Comparison of ENCODE assay signal across 9 cellular contexts in the genomic region with DNA sequence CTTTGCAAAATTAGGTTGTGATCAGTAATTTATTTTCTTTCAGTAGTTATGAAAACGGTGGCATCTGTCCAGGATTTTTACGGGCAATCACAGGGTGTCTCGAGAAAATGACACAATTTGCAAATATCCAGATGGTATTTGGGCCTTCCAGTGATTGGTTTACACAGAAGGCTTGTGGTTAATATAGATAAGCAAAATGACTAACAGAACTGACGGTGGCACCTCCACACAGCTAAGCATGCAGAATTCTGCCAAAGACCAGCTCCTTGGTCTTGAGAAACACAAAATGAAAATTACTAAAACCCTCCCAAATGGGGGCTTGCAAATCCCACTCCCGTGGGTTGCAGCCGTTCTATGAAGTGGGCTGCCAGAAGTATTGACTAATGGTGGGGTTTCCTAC. TPM values are rescaled to one million over a fixed set of nuclear protein-coding genes. Genes with fewer than 3 reads are reported as not detected.
DNase-seq lines count a peak whose midpoint lies in the region; ATAC-seq and TF ChIP-seq lines count a peak whose summit lies in the region.
"Had no signal": no experiment of that assay in that cellular context is flagged by ENCODE, and none has a peak within 500 bp of the region (broad histone marks: within the 10 kb centered on the region; RNA-seq: fewer than 3 reads in every experiment).

No MANE protein-coding gene starts in this region.

- no peak overlapping the region for H3K4me3 Mint-ChIP-seq in activated naive CD4-positive, alpha-beta T cell treated with anti-CD3 and anti-CD28 coated beads, Interleukin-2, amount 10 ng/mL, durations not matched to agents 7 days and 5 days

- CTCF ChIA-PET in HEK293 (lab: Yijun Ruan, JAX) = no interaction called here
- CTCF ChIA-PET in activated naive CD4-positive, alpha-beta T cell treated with anti-CD3 and anti-CD28 coated beads, Interleukin-2, amount 10 ng/mL, durations not matched to agents 7 days and 5 days (lab: Charles Lee) = interaction anchor here (0.9 to 7.0 kb wide), 3 partner anchors 13 to 120 kb away, joined by 3 to 92 read pairs (median 3); no protein-coding TSS in a partner anchor

- H3K27ac ChIP-seq in HEK293 (ENCODE audit: extremely low read depth, low read depth, low read length) = no peak overlapping the region
- H3K27ac ChIP-seq in hepatocyte = peak overlapping the region; percentile 52
- H3K27ac ChIP-seq in right lobe of liver = no peak overlapping the region

- DNase-seq in AG08396 (ENCODE audit: low spot score) (peak; percentile 49), hepatocyte (ENCODE audit: low spot score) (no peak), GOT3 (lab: John Stamatoyannopoulos, UW) (no peak), NCI-H526 treated with DMSO at 0.1 percent for 48 hours (lab: John Stamatoyannopoulos, UW) (no peak), right lobe of liver (no peak), OCI-M2 (lab: John Stamatoyannopoulos, UW; ENCODE audit: unreplicated experiment) (no peak)
- DNase-seq in activated naive CD4-positive, alpha-beta T cell treated with anti-CD3 and anti-CD28 coated beads, Interleukin-2, amount 10 ng/mL, durations not matched to agents 7 days and 5 days = no peak
- DNase-seq: NCI-H187 treated with DMSO at 0.1 percent for 48 hours had no signal

- H3K4me3 ChIP-seq in HEK293 (ENCODE audit: low read depth, low read length) (no peak overlapping the region), hepatocyte (no peak overlapping the region), right lobe of liver (no peak overlapping the region)

- H3K36me3 ChIP-seq in HEK293 (ENCODE audit: control insufficient read depth in 2 of 2, insufficient read depth in 1 of 2, low read length in 2 of 2) (no peaks in the 10 kb centered on the region), hepatocyte (replicated peaks; ENCODE audit: insufficient read depth, low read depth) (no peaks in the 10 kb centered on the region), right lobe of liver (no peaks in the 10 kb centered on the region)

- H3K27ac Mint-ChIP-seq in activated naive CD4-positive, alpha-beta T cell treated with anti-CD3 and anti-CD28 coated beads, Interleukin-2, amount 10 ng/mL, durations not matched to agents 7 days and 5 days = peak overlapping the region; percentile 76

- no peak for ATAC-seq in right lobe of liver

- peaks cover 44% of the 10 kb centered on the region for H4K20me1 ChIP-seq in hepatocyte (ENCODE audit: insufficient read depth, poor library complexity, severe bottlenecking)

- H2AFZ ChIP-seq in hepatocyte = no peak overlapping the region

- TF ChIP-seq CTCF in HEK293 (tag by site-specific recombination; IDR thresholded peaks at IDR 0.05) (no peak), hepatocyte (IDR thresholded peaks at IDR 0.05; ENCODE audit: poor library complexity) (no peak), right lobe of liver (IDR thresholded peaks at IDR 0.05) (no peak)

- H3K4me2 ChIP-seq in hepatocyte = peak overlapping the region; percentile 91

- H3K9me3 ChIP-seq in HEK293 (ENCODE audit: control insufficient read depth, insufficient read depth, low read depth, low read length) (no peaks in the 10 kb centered on the region), hepatocyte (ENCODE audit: low read depth) (no peaks in the 10 kb centered on the region), right lobe of liver (no peaks in the 10 kb centered on the region)

- H3K79me2 ChIP-seq in hepatocyte = peaks cover 95% of the 10 kb centered on the region

- intact Hi-C loops in right lobe of liver (cut with DNase I) = no loop called here

- peaks cover 64% of the 10 kb centered on the region for H3K36me3 Mint-ChIP-seq in activated naive CD4-positive, alpha-beta T cell treated with anti-CD3 and anti-CD28 coated beads, Interleukin-2, amount 10 ng/mL, durations not matched to agents 7 days and 5 days

- no peaks in the 10 kb centered on the region for H3K27me3 ChIP-seq in hepatocyte
- H3K27me3 ChIP-seq in right lobe of liver = no peaks in the 10 kb centered on the region

- no peaks in the 10 kb centered on the region for H3K27me3 Mint-ChIP-seq in activated naive CD4-positive, alpha-beta T cell treated with anti-CD3 and anti-CD28 coated beads, Interleukin-2, amount 10 ng/mL, durations not matched to agents 7 days and 5 days

- POLR2A ChIA-PET in HEK293 (lab: Yijun Ruan, JAX) = no interaction called here

- WGBS in hepatocyte (ENCODE audit: low lambda C conversion rate, missing lambda C conversion rate) = 67% methylated on average over 6 of the region's 6 CpGs
- 61% methylated on average over 6 of the region's 6 CpGs for WGBS in right lobe of liver (ENCODE audit: insufficient coverage, low coverage, low lambda C conversion rate, missing lambda C conversion rate)

- H3K4me1 Mint-ChIP-seq in activated naive CD4-positive, alpha-beta T cell treated with anti-CD3 and anti-CD28 coated beads, Interleukin-2, amount 10 ng/mL, durations not matched to agents 7 days and 5 days = peaks cover 78% of the 10 kb centered on the region

- no peak for TF ChIP-seq POLR2A in right lobe of liver (IDR thresholded peaks at IDR 0.05)

- no peaks in the 10 kb centered on the region for H3K9me2 ChIP-seq in hepatocyte (replicated peaks; ENCODE audit: insufficient read depth)

- H3K4me1 ChIP-seq in HEK293 (ENCODE audit: control insufficient read depth, insufficient read depth, low read length) = peaks cover 13% of the 10 kb centered on the region; the same call in 1 of the 2 replicates
- peaks cover 11% of the 10 kb centered on the region for H3K4me1 ChIP-seq in hepatocyte (ENCODE audit: insufficient read depth)
- peaks cover 0 to 6% (median 1%) of the 10 kb centered on the region in 4 donors for H3K4me1 ChIP-seq in right lobe of liver

- H3K9me3 Mint-ChIP-seq in activated naive CD4-positive, alpha-beta T cell treated with anti-CD3 and anti-CD28 coated beads, Interleukin-2, amount 10 ng/mL, durations not matched to agents 7 days and 5 days = peaks cover 3% of the 10 kb centered on the region

TF ChIP-seq in HEK293, 187 proteins besides CTCF, POLR2A, EP300 and RAD21 (continues in another document):
- TF ChIP-seq ZNF121 (tag by site-specific recombination; IDR thresholded peaks at IDR 0.05) (no peak), ZFHX2 (tag by site-specific recombination; conservative IDR thresholded peaks at IDR 0.05) (no peak), ZNF19 (tag by site-specific recombination; IDR thresholded peaks at IDR 0.05; ENCODE audit: low read depth) (no peak), ZNF335 (tag by site-specific recombination; conservative IDR thresholded peaks at IDR 0.05) (peak; percentile 63), ZNF596 (tag by site-specific recombination; IDR thresholded peaks at IDR 0.05) (no peak), ZNF843 (tag by site-specific recombination; IDR thresholded peaks at IDR 0.05) (no peak), ZNF837 (tag by site-specific recombination; IDR thresholded peaks at IDR 0.05) (no peak), ZNF677 (tag by site-specific recombination; IDR thresholded peaks at IDR 0.05) (no peak), ZNF530 (tag by site-specific recombination; IDR thresholded peaks at IDR 0.05; ENCODE audit: low read depth) (no peak), ZEB2 (tag by site-specific recombination; IDR thresholded peaks at IDR 0.05) (peak; percentile 53; the same call in 1 of the 2 replicates), OSR2 (tag by site-specific recombination; IDR thresholded peaks at IDR 0.05) (peak; percentile 79), ZNF366 (tag by site-specific recombination; conservative IDR thresholded peaks at IDR 0.05) (peak; percentile 48), ZXDB (tag by site-specific recombination; IDR thresholded peaks at IDR 0.05) (0 out of 2 replicates have a peak, but pooled peaks have one; percentile 31), ZIC2 (tag by site-specific recombination; IDR thresholded peaks at IDR 0.05) (no peak), FEZF1 (tag by site-specific recombination; IDR thresholded peaks at IDR 0.05) (peak; percentile 45), ZNF23 (tag by site-specific recombination; IDR thresholded peaks at IDR 0.05; ENCODE audit: borderline replicate concordance) (no peak)
- TF ChIP-seq, protein P1, sequence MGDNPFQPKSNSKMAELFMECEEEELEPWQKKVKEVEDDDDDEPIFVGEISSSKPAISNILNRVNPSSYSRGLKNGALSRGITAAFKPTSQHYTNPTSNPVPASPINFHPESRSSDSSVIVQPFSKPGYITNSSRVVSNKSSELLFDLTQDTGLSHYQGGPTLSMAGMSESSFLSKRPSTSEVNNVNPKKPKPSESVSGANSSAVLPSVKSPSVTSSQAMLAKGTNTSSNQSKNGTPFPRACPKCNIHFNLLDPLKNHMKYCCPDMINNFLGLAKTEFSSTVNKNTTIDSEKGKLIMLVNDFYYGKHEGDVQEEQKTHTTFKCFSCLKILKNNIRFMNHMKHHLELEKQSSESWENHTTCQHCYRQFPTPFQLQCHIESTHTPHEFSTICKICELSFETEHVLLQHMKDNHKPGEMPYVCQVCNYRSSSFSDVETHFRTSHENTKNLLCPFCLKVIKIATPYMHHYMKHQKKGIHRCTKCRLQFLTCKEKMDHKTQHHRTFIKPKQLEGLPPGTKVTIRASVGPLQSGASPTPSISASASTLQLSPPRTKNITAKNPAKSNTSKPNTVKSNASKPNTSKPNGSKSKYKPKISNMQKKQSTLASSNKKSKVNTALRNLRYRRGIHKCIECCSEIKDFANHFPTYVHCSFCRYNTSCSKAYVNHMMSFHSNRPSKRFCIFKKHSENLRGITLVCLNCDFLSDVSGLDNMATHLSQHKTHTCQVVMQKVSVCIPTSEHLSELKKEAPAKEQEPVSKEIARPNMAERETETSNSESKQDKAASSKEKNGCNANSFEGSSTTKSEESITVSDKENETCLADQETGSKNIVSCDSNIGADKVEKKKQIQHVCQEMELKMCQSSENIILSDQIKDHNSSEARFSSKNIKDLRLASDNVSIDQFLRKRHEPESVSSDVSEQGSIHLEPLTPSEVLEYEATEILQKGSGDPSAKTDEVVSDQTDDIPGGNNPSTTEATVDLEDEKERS (tag by site-specific recombination; IDR thresholded peaks at IDR 0.05) = no peak

RNA-seq across cellular contexts. Expression of gene ARHGEF3, which starts 5.5 kb away (rescaled TPM):
- total RNA-seq in hepatocyte (39.6 and 41.7 TPM in 2 replicates), right lobe of liver (1 to 10 TPM; 1.0 to 2.9 (median 1.6) TPM)
- 52.4 and 63.8 TPM in 2 replicates for polyA plus RNA-seq in hepatocyte

Comparison
In these comparisons a context has a peak if more than half of its experiments do, and no peak if none do; other contexts are left out.
1. RNA of gene ARHGEF3, which starts 5.5 kb away (total RNA-seq): 39.6 to 41.7 TPM in hepatocyte; 1.0 to 2.9 TPM in right lobe of liver; every median in the first group is over 10 times any median in the second.